In genomic region chr4:32318926-32319325, GRCh38 we compare ENCODE assay signal across 35 cellular contexts.
"Had no signal": no experiment of that assay in that cellular context is flagged by ENCODE, and none has a peak within 500 bp of the region (broad histone marks: within the 10 kb centered on the region; RNA-seq: fewer than 3 reads in every experiment).

No MANE protein-coding gene starts in this region.

- H3K36me3 ChIP-seq: MG63 had no signal

- DNase-seq: Kasumi-1, KG1, MG63, MM.1S, MV-4-11, NCI-H1048, NCI-H1092, NCI-H1092 treated with DMSO at 0.1 percent for 48 hours, NCI-H1105, NCI-H1105 treated with DMSO at 0.1 percent for 48 hours, NCI-H1417, NCI-H1417 treated with DMSO at 0.1 percent for 48 hours, NCI-H1436, NCI-H1436 treated with DMSO at 0.1 percent for 48 hours, NCI-H146, NCI-H1694, NCI-H1694 treated with DMSO at 0.1 percent for 48 hours, NCI-H187, NCI-H187 treated with DMSO at 0.1 percent for 48 hours, NCI-H1930, NCI-H2029, NCI-H2029 treated with DMSO at 0.1 percent for 48 hours, NCI-H2081, NCI-H2081 treated with DMSO at 0.1 percent for 48 hours, NCI-H2107, NCI-H2171, NCI-H2171 treated with DMSO at 0.1 percent for 48 hours, NCI-H2227 treated with DMSO at 0.1 percent for 48 hours, NCI-H226, NCI-H345, NCI-H446 treated with DMSO at 0.1 percent for 48 hours, NCI-H510A, NCI-H510A treated with DMSO at 0.1 percent for 48 hours, NCI-H524 had no signal

- H3K4me3 ChIP-seq: MG63 had no signal

- H3K9me3 ChIP-seq: MG63 had no signal

- H3K27me3 ChIP-seq: MG63 had no signal

- H3K27ac ChIP-seq: KMS-11 had no signal

- H3K9ac ChIP-seq: KMS-11 had no signal

- H3K4me2 ChIP-seq: KMS-11 had no signal
